ENCODE assay signal across 8 cellular contexts in the genomic region with DNA sequence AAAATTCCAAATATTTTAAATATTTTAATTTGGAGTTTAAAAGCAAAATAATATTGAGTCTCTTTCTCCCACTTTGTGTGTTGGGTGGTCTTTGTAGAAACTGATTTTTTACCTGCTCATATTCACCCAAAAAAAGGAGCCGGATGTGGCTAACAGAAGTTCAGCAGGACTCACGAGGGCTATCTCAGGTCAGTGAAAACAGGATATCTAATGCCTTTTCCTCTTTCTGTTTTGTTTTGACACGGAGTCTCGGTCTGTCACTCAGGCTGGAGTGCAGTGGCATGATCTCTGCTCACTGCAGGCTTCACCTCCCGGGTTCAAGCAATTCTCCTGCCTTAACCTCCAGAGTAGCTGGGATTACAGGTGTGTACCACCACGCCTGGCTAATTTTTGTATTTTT. TPM values are rescaled to one million over a fixed set of nuclear protein-coding genes. Genes with fewer than 3 reads are reported as not detected.
A peak's percentile ranks its signal among the peaks of the same experiment; 100 is the strongest.
DNase-seq lines count a peak whose midpoint lies in the region; ATAC-seq, FAIRE-seq and TF ChIP-seq lines count a peak whose summit lies in the region.

No MANE protein-coding gene starts in this region.

- H3K27ac Mint-ChIP-seq in glutamatergic neuron (ENCODE audit: unreplicated experiment), result peak overlapping the region; percentile 99
- H3K27ac Mint-ChIP-seq in effector memory CD8-positive, alpha-beta T cell, result peak overlapping the region in 1 of 2 donors; percentile 71

- no peak for TF ChIP-seq CTCF in glutamatergic neuron (IDR thresholded peaks at IDR 0.05; ENCODE audit: partially characterized antibody, unreplicated experiment)

- FAIRE-seq in GM12892 (lab: Jason Lieb, UNC), result peak; percentile 88

- H3K9me3 Mint-ChIP-seq in glutamatergic neuron (ENCODE audit: unreplicated experiment), result peaks cover 18% of the 10 kb centered on the region
- no peaks in the 10 kb centered on the region for H3K9me3 Mint-ChIP-seq in effector memory CD8-positive, alpha-beta T cell

- H3K4me3 Mint-ChIP-seq in glutamatergic neuron (ENCODE audit: unreplicated experiment), result no peak overlapping the region
- H3K4me3 Mint-ChIP-seq in effector memory CD8-positive, alpha-beta T cell, result peak overlapping the region in 1 of 2 donors; percentile 76

- H3K36me3 Mint-ChIP-seq in glutamatergic neuron (ENCODE audit: unreplicated experiment), result no peaks in the 10 kb centered on the region
- peaks cover 25% of the 10 kb centered on the region for H3K36me3 Mint-ChIP-seq in effector memory CD8-positive, alpha-beta T cell (ENCODE audit: insufficient read depth)

- H3K4me1 Mint-ChIP-seq in glutamatergic neuron (ENCODE audit: low read depth, unreplicated experiment), result peaks cover 25% of the 10 kb centered on the region
- peaks cover 0 to 4% of the 10 kb centered on the region in 2 donors for H3K4me1 Mint-ChIP-seq in effector memory CD8-positive, alpha-beta T cell (ENCODE audit: low read depth in 2 of 2)

- TF ChIP-seq POLR2A in GM12892 (IDR thresholded peaks at IDR 0.05; ENCODE audit: low read depth, low read length), result no peak

- DNase-seq in GM12892 (ENCODE audit: insufficient read length) (peak; percentile 58), glutamatergic neuron (no peak), NK-92 (lab: John Stamatoyannopoulos, UW; ENCODE audit: unreplicated experiment) (no peak), nucleus accumbens (lab: John Stamatoyannopoulos, UW) (no peak)
- DNase-seq in effector memory CD8-positive, alpha-beta T cell, result no peak

- H3K27me3 Mint-ChIP-seq in glutamatergic neuron (ENCODE audit: unreplicated experiment), result peaks cover 15% of the 10 kb centered on the region
- H3K27me3 Mint-ChIP-seq in effector memory CD8-positive, alpha-beta T cell, result no peaks in the 10 kb centered on the region

- ATAC-seq in GM21390 (IDR thresholded peaks at IDR 0.05; ENCODE audit: unreplicated experiment) (peak; percentile 93), HG03442 (IDR thresholded peaks at IDR 0.05; ENCODE audit: unreplicated experiment) (peak; percentile 66), HG02870 (IDR thresholded peaks at IDR 0.05; ENCODE audit: unreplicated experiment) (no peak)
- no peak for ATAC-seq in effector memory CD8-positive, alpha-beta T cell (replicated peaks)

RNA-seq across cellular contexts. Expression of gene COA8, which starts 30.8 kb away (rescaled TPM):
- polyA plus RNA-seq in GM12892 (2012; ENCODE audit: missing spikeins), result 30.8 TPM
- total RNA-seq in glutamatergic neuron (ENCODE audit: unreplicated experiment), result 54.9 TPM

RNA-seq across cellular contexts. Expression of gene BAG5, which starts 31.1 kb away (rescaled TPM):
- 12.4 TPM for polyA plus RNA-seq in GM12892 (2012; ENCODE audit: missing spikeins)
- total RNA-seq in glutamatergic neuron (ENCODE audit: unreplicated experiment), result 34.4 TPM

RNA-seq across cellular contexts. Expression of gene KLC1, which starts 35.4 kb away (rescaled TPM):
- 53.2 TPM for polyA plus RNA-seq in GM12892 (2012; ENCODE audit: missing spikeins)
- total RNA-seq in glutamatergic neuron (ENCODE audit: unreplicated experiment), result 975 TPM

Comparison
In these comparisons a context has a peak if more than half of its experiments do, and no peak if none do; other contexts are left out.
1. ATAC-seq: peak in GM21390 (single experiment) and HG03442 (single experiment); none in HG02870 (single experiment) and effector memory CD8-positive, alpha-beta T cell (single experiment).